7 cellular contexts compared by ENCODE assay signal in genomic region chr13:21458457-21458815, GRCh38. TPM values are rescaled to one million over a fixed set of nuclear protein-coding genes. Genes with fewer than 3 reads are reported as not detected.
DNase-seq lines count a peak whose midpoint lies in the region; ATAC-seq and TF ChIP-seq lines count a peak whose summit lies in the region.

No MANE protein-coding gene starts in this region.

- DNase-seq in GM13977 (ENCODE audit: low spot score) (peak; percentile 69), NCI-H2029 treated with DMSO at 0.1 percent for 48 hours (lab: John Stamatoyannopoulos, UW) (peak; percentile 11), endothelial cell (ENCODE audit: low spot score) (peak; percentile 28), natural killer cell (no peak), thoracic aorta (ENCODE audit: low spot score) (no peak)
- DNase-seq in activated CD8-positive, alpha-beta T cell treated with anti-CD3 and anti-CD28 coated beads, Interleukin-2, amount 10 ng/mL, durations not matched to agents 7 days and 5 days, result peak; percentile 73

- H3K4me3 ChIP-seq in thoracic aorta, result peak overlapping the region; percentile 99

- peak overlapping the region; percentile 76 to 86 for H3K27ac ChIP-seq in thoracic aorta

- H3K4me1 Mint-ChIP-seq in activated CD8-positive, alpha-beta T cell treated with anti-CD3 and anti-CD28 coated beads, Interleukin-2, amount 10 ng/mL, durations not matched to agents 7 days and 5 days (ENCODE audit: low read depth), result peaks cover 31% of the 10 kb centered on the region
- H3K4me1 Mint-ChIP-seq in endothelial cell (ENCODE audit: unreplicated experiment) (peaks cover 14% of the 10 kb centered on the region), natural killer cell (peaks cover 37 to 40% of the 10 kb centered on the region in 2 donors)

- no peaks in the 10 kb centered on the region for H3K27me3 Mint-ChIP-seq in activated CD8-positive, alpha-beta T cell treated with anti-CD3 and anti-CD28 coated beads, Interleukin-2, amount 10 ng/mL, durations not matched to agents 7 days and 5 days (ENCODE audit: low read depth)
- H3K27me3 Mint-ChIP-seq in endothelial cell (ENCODE audit: unreplicated experiment) (peaks cover 5% of the 10 kb centered on the region), natural killer cell (ENCODE audit: low read depth in 2 of 2) (no peaks in the 10 kb centered on the region)

- intact Hi-C loops in natural killer cell (cut with micrococcal nuclease), result loop anchor here (1.0 to 2.0 kb wide), 2 partner anchors 16 to 93 kb away; no protein-coding TSS in a partner anchor

- peak overlapping the region; percentile 96 for H3K27ac Mint-ChIP-seq in activated CD8-positive, alpha-beta T cell treated with anti-CD3 and anti-CD28 coated beads, Interleukin-2, amount 10 ng/mL, durations not matched to agents 7 days and 5 days
- H3K27ac Mint-ChIP-seq in endothelial cell (ENCODE audit: unreplicated experiment) (peak overlapping the region; percentile 91), natural killer cell (peak overlapping the region; percentile 88 to 91)

- POLR2A ChIA-PET in activated CD8-positive, alpha-beta T cell treated with anti-CD3 and anti-CD28 coated beads, Interleukin-2, amount 10 ng/mL, durations not matched to agents 7 days and 5 days (lab: Charles Lee), result interaction anchor here (0.9 to 2.1 kb wide), 10 partner anchors 10 to 281 kb away, joined by 3 to 8 read pairs (median 5); partner anchors contain the start of genes MICU2 and MRPL57

- ATAC-seq in HG02610 (IDR thresholded peaks at IDR 0.05; ENCODE audit: unreplicated experiment) (peak; percentile 31), natural killer cell (no peak), thoracic aorta (ENCODE audit: insufficient number of reproducible peaks, low FRiP score, low read depth) (no peak)
- ATAC-seq in activated CD8-positive, alpha-beta T cell treated with anti-CD3 and anti-CD28 coated beads, Interleukin-2, amount 10 ng/mL, durations not matched to agents 7 days and 5 days, result peak; percentile 49

- H3K36me3 ChIP-seq in thoracic aorta, result no peaks in the 10 kb centered on the region

- in situ Hi-C loops in GM13977 (cut with MboI; ENCODE audit: low pct_unique_long_range_greater_than_20kb, low sequenced_read_pairs, unreplicated experiment), result no loop called here

- TF ChIP-seq CTCF in GM13977 (IDR thresholded peaks at IDR 0.05; ENCODE audit: extremely low read depth, insufficient read depth, missing control alignments) (no peak), endothelial cell (IDR thresholded peaks at IDR 0.05; ENCODE audit: unreplicated experiment) (no peak), natural killer cell (IDR thresholded peaks at IDR 0.05) (no peak), thoracic aorta (IDR thresholded peaks at IDR 0.05) (no peak)

- CTCF ChIA-PET in activated CD8-positive, alpha-beta T cell treated with anti-CD3 and anti-CD28 coated beads, Interleukin-2, amount 10 ng/mL, durations not matched to agents 7 days and 5 days (lab: Charles Lee), result interaction anchor here (0.8 to 4.9 kb wide), 4 partner anchors 18 to 161 kb away, joined by 3 to 35 read pairs (median 10); no protein-coding TSS in a partner anchor

- peaks cover under 1% of the 10 kb centered on the region for H3K9me3 Mint-ChIP-seq in activated CD8-positive, alpha-beta T cell treated with anti-CD3 and anti-CD28 coated beads, Interleukin-2, amount 10 ng/mL, durations not matched to agents 7 days and 5 days (ENCODE audit: insufficient read depth)
- H3K9me3 Mint-ChIP-seq in endothelial cell (ENCODE audit: unreplicated experiment) (no peaks in the 10 kb centered on the region), natural killer cell (no peaks in the 10 kb centered on the region)

- H3K27me3 ChIP-seq in thoracic aorta (replicated peaks; ENCODE audit: insufficient read depth), result no peaks in the 10 kb centered on the region

- H3K36me3 Mint-ChIP-seq in activated CD8-positive, alpha-beta T cell treated with anti-CD3 and anti-CD28 coated beads, Interleukin-2, amount 10 ng/mL, durations not matched to agents 7 days and 5 days (ENCODE audit: low read depth), result peaks cover 26% of the 10 kb centered on the region
- peaks cover 12% of the 10 kb centered on the region for H3K36me3 Mint-ChIP-seq in endothelial cell (ENCODE audit: low read depth, unreplicated experiment)
- no peaks in the 10 kb centered on the region for H3K36me3 Mint-ChIP-seq in natural killer cell

- peak overlapping the region; percentile 96 for H3K4me3 Mint-ChIP-seq in activated CD8-positive, alpha-beta T cell treated with anti-CD3 and anti-CD28 coated beads, Interleukin-2, amount 10 ng/mL, durations not matched to agents 7 days and 5 days
- H3K4me3 Mint-ChIP-seq in endothelial cell (ENCODE audit: unreplicated experiment) (peak overlapping the region; percentile 97), natural killer cell (peak overlapping the region; percentile 94)

- no peaks in the 10 kb centered on the region for H3K9me3 ChIP-seq in thoracic aorta

- peaks cover 8% of the 10 kb centered on the region in 2 donors for H3K4me1 ChIP-seq in thoracic aorta (ENCODE audit: control insufficient read depth in 1 of 2, low read depth in 2 of 2)

RNA-seq across cellular contexts. Expression of gene ZDHHC20, which starts 0.7 kb away (rescaled TPM):
- 100 to 1,000 TPM in 1 of 2 experiments, 10 to 100 TPM in 1; 98.2 to 106 TPM for total RNA-seq in activated CD8-positive, alpha-beta T cell treated with anti-CD3 and anti-CD28 coated beads, Interleukin-2, amount 10 ng/mL, durations not matched to agents 7 days and 5 days
- total RNA-seq in endothelial cell (ENCODE audit: unreplicated experiment), result 72.5 TPM
- 100 to 1,000 TPM in 1 of 3 donors, 10 to 100 TPM in 2; 85.1 to 116 (median 93.4) TPM for total RNA-seq in natural killer cell
- 10 to 100 TPM; 70.3 to 80.7 TPM for total RNA-seq in thoracic aorta

Comparison
In these comparisons a context has a peak if more than half of its experiments do, and no peak if none do; other contexts are left out.
1. DNase-seq: peak in GM13977 (single experiment), NCI-H2029 treated with DMSO at 0.1 percent for 48 hours (single experiment), activated CD8-positive, alpha-beta T cell treated with anti-CD3 and anti-CD28 coated beads, Interleukin-2, amount 10 ng/mL, durations not matched to agents 7 days and 5 days (single experiment) and endothelial cell (single experiment); none in natural killer cell (single experiment) and thoracic aorta (single experiment).
2. ATAC-seq: peak in HG02610 (single experiment) and activated CD8-positive, alpha-beta T cell treated with anti-CD3 and anti-CD28 coated beads, Interleukin-2, amount 10 ng/mL, durations not matched to agents 7 days and 5 days (single experiment); none in natural killer cell (0 of 3) and thoracic aorta (single experiment).
3. Peak in every context shown above with its lines, with median percentiles within 50 percentile points of each other: H3K27ac Mint-ChIP-seq and H3K4me3 Mint-ChIP-seq.